11 cellular contexts compared by ENCODE assay signal in the genomic region with DNA sequence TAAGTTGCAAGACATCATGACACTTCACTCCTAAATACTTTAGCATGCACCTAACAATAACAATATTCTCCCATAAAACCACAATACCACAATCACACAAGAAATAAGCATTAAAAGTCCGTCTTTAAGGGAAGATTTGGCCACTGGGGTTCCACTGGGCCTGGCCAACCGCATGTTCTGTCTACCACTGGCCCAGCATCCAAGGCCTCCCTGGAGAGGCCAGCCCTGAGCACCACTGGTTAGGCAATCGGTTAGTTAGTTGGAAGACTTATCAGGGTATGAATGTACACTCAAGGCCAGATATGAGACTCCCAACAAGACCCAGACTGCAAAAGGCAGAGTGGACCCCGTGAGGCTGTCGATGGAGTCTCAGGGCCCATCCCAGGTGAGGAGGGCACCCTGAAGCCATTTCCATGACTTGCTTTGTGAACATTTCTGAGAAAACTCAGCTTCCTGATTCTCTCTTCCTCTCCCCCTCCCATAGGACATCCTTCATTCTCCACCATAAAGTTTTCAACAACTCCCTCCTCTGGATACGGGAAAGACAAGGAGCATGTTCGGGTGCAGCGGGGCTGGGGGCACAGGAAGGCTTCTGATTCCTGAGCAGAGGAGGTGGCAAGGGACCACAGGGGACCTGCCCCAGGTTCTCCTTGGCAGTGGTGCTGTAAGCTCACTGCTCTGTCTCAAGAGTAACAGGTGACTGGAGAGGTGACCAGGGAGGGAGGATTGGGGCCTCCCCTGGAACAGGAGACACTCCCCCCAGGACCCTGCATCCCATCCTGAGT. TPM values are rescaled to one million over a fixed set of nuclear protein-coding genes. Genes with fewer than 3 reads are reported as not detected.
A peak's percentile ranks its signal among the peaks of the same experiment; 100 is the strongest.
DNase-seq lines count a peak whose midpoint lies in the region; ATAC-seq and TF ChIP-seq lines count a peak whose summit lies in the region.
"Had no signal": no experiment of that assay in that cellular context is flagged by ENCODE, and none has a peak within 500 bp of the region (broad histone marks: within the 10 kb centered on the region; RNA-seq: fewer than 3 reads in every experiment).

No MANE protein-coding gene starts in this region.

- H3K36me3 ChIP-seq in aorta (ENCODE audit: control insufficient read depth in 1 of 2, insufficient read depth in 2 of 2, low read length in 1 of 2) (no peaks in the 10 kb centered on the region), BE2C (no peaks in the 10 kb centered on the region)

- peak; percentile 77 for DNase-seq in Right ventricle myocardium inferior (ENCODE audit: missing footprints)
- DNase-seq in cardiac septum (ENCODE audit: low spot score), result no peak
- no peak for DNase-seq in central memory CD8-positive, alpha-beta T cell (ENCODE audit: low spot score in 2 of 2)
- no peak for DNase-seq in mesothelial cell of epicardium (ENCODE audit: low spot score in 2 of 2, unreplicated experiment in 2 of 2)
- no peak for DNase-seq in aorta
- no peak for DNase-seq in mucosa of gallbladder (ENCODE audit: low spot score)
- DNase-seq in BE2C, result no peak
- no peak for DNase-seq in GM19238 (ENCODE audit: insufficient read length, low spot score)
- DNase-seq: activated T-cell treated with anti-CD3 and anti-CD28 coated beads, Interleukin-2, amount 50 U/mL, for 48 hours; left colon had no signal

- H3K4me3 ChIP-seq in aorta (ENCODE audit: low read length in 2 of 2) (no peak overlapping the region), BE2C (ENCODE audit: low read depth, low read length) (no peak overlapping the region)

- H3K36me3 Mint-ChIP-seq in central memory CD8-positive, alpha-beta T cell (ENCODE audit: insufficient read depth), result peaks cover 33% of the 10 kb centered on the region
- H3K36me3 Mint-ChIP-seq in mesothelial cell of epicardium, result peaks cover 5% of the 10 kb centered on the region

- peaks cover 3 to 4% of the 10 kb centered on the region in 2 donors for H3K4me1 ChIP-seq in aorta (ENCODE audit: control insufficient read depth in 1 of 2, insufficient read depth in 2 of 2, low read length in 2 of 2)
- peaks cover 9% of the 10 kb centered on the region for H3K4me1 ChIP-seq in BE2C

- H3K9me3 Mint-ChIP-seq in central memory CD8-positive, alpha-beta T cell, result no peaks in the 10 kb centered on the region
- no peaks in the 10 kb centered on the region for H3K9me3 Mint-ChIP-seq in mesothelial cell of epicardium

- ATAC-seq in Right ventricle myocardium inferior (peak; percentile 57), aorta (ENCODE audit: low FRiP score) (peak; percentile 54)
- no peak for ATAC-seq in central memory CD8-positive, alpha-beta T cell (replicated peaks; ENCODE audit: extremely low read depth, poor library complexity, severe bottlenecking)
- ATAC-seq: left colon had no signal

- TF ChIP-seq CTCF in mesothelial cell of epicardium (IDR thresholded peaks at IDR 0.05; ENCODE audit: unreplicated experiment) (no peak), BE2C (IDR thresholded peaks at IDR 0.05; ENCODE audit: low read depth, low read length) (no peak)

- H3K4me1 Mint-ChIP-seq in central memory CD8-positive, alpha-beta T cell, result peaks cover 88% of the 10 kb centered on the region
- H3K4me1 Mint-ChIP-seq in mesothelial cell of epicardium, result peaks cover 69% of the 10 kb centered on the region

- H3K9me3 ChIP-seq in aorta (ENCODE audit: control insufficient read depth, low read length) (no peaks in the 10 kb centered on the region), BE2C (no peaks in the 10 kb centered on the region)

- H3K27ac Mint-ChIP-seq in central memory CD8-positive, alpha-beta T cell (ENCODE audit: low read depth), result peak overlapping the region; percentile 29
- H3K27ac Mint-ChIP-seq in mesothelial cell of epicardium, result peak overlapping the region; percentile 40

- H3K27ac ChIP-seq in aorta (ENCODE audit: low read depth in 1 of 2, low read length in 2 of 2), result peak overlapping the region in 1 of 2 donors; percentile 16
- H3K27ac ChIP-seq: C4-2B had no signal

- H3K27me3 Mint-ChIP-seq in central memory CD8-positive, alpha-beta T cell, result no peaks in the 10 kb centered on the region
- no peaks in the 10 kb centered on the region for H3K27me3 Mint-ChIP-seq in mesothelial cell of epicardium (ENCODE audit: low read depth)

- peak overlapping the region; percentile 61 for H3K4me3 Mint-ChIP-seq in central memory CD8-positive, alpha-beta T cell
- H3K4me3 Mint-ChIP-seq in mesothelial cell of epicardium, result no peak overlapping the region

- intact Hi-C loops in Right ventricle myocardium inferior (cut with DNase I), result no loop called here
- intact Hi-C loops in cardiac septum (cut with DNase I), result loop anchor here (10.0 kb wide), 1 partner anchor 145 kb away; a partner anchor contains a TSS
- intact Hi-C loops in aorta (cut with DNase I), result no loop called here

- H3K27me3 ChIP-seq in aorta (ENCODE audit: control insufficient read depth in 1 of 2, insufficient read depth in 2 of 2, low read length in 1 of 2) (no peaks in the 10 kb centered on the region), BE2C (no peaks in the 10 kb centered on the region)

- 77 to 88% methylated on average over 8 of the region's 8 CpGs for WGBS in aorta, 2 donors

RNA-seq across cellular contexts. Expression of a gene that starts 5.9 kb away (rescaled TPM):
- 63.7 TPM for total RNA-seq in Right ventricle myocardium inferior
- total RNA-seq in cardiac septum, result 73.8 TPM
- total RNA-seq in mesothelial cell of epicardium, result 113 to 123 TPM (median 117 TPM) in 3 replicates
- total RNA-seq in aorta, result 100 to 1,000 TPM; 111 to 138 TPM
- polyA plus RNA-seq in aorta, result 10 to 100 TPM; 31.3 to 79.9 TPM
- 119 TPM for total RNA-seq in mucosa of gallbladder
- 12.6 TPM for polyA plus RNA-seq in BE2C (2012; ENCODE audit: insufficient read depth, insufficient read length, low read depth)

RNA-seq across cellular contexts. Expression of a gene that starts 32.1 kb away (rescaled TPM):
- 12,991 TPM for total RNA-seq in Right ventricle myocardium inferior
- total RNA-seq in cardiac septum, result 27,323 TPM
- 9,118 to 10,048 TPM (median 9,930 TPM) in 3 replicates for total RNA-seq in mesothelial cell of epicardium
- over 10,000 TPM; 15,052 to 24,410 TPM for total RNA-seq in aorta
- polyA plus RNA-seq in aorta, result not detected
- total RNA-seq in mucosa of gallbladder, result 5,171 TPM
- polyA plus RNA-seq in BE2C (2012; ENCODE audit: insufficient read depth, insufficient read length, low read depth), result not detected

RNA-seq across cellular contexts. Expression of a gene that starts 33.4 kb away (rescaled TPM):
- total RNA-seq in Right ventricle myocardium inferior (1,499 TPM), cardiac septum (3,560 TPM), mesothelial cell of epicardium (5,196 to 5,477 TPM (median 5,368 TPM) in 3 replicates), aorta (1,000 to 10,000 TPM; 1,718 to 2,225 TPM), mucosa of gallbladder (1,216 TPM)
- polyA plus RNA-seq in aorta, result not detected
- 5.0 TPM for polyA plus RNA-seq in BE2C (2012; ENCODE audit: insufficient read depth, insufficient read length, low read depth)

RNA-seq across cellular contexts. Expression of a gene that starts 42.5 kb away (rescaled TPM):
- 9.0 TPM for total RNA-seq in Right ventricle myocardium inferior
- 2.4 TPM for total RNA-seq in cardiac septum
- 3.9 to 4.6 TPM (median 4.3 TPM) in 3 replicates for total RNA-seq in mesothelial cell of epicardium
- total RNA-seq in aorta, result 1 to 10 TPM in 1 of 2 donors, under 1 TPM in 1; 0.39 to 1.6 TPM
- 1 to 10 TPM; 1.8 to 2.5 TPM for polyA plus RNA-seq in aorta
- total RNA-seq in mucosa of gallbladder, result 3.8 TPM
- polyA plus RNA-seq in BE2C (2012; ENCODE audit: insufficient read depth, insufficient read length, low read depth), result 10.1 TPM

RNA-seq across cellular contexts. Expression of a gene that starts 58.7 kb away (rescaled TPM):
- total RNA-seq in Right ventricle myocardium inferior (892 TPM), cardiac septum (594 TPM), mesothelial cell of epicardium (1,924 to 1,989 TPM (median 1,950 TPM) in 3 replicates), aorta (1,000 to 10,000 TPM; 1,136 to 1,236 TPM), mucosa of gallbladder (1,053 TPM)
- polyA plus RNA-seq in aorta, result 1,000 to 10,000 TPM; 2,250 to 2,543 TPM
- 4,768 TPM for polyA plus RNA-seq in BE2C (2012; ENCODE audit: insufficient read depth, insufficient read length, low read depth)
